16 cellular contexts compared by ENCODE assay signal in genomic region chrX:39470588-39471155, GRCh38.
DNase-seq lines count a peak whose midpoint lies in the region; ATAC-seq and TF ChIP-seq lines count a peak whose summit lies in the region.
"Had no signal": no experiment of that assay in that cellular context is flagged by ENCODE, and none has a peak within 500 bp of the region (broad histone marks: within the 10 kb centered on the region; RNA-seq: fewer than 3 reads in every experiment).

No MANE protein-coding gene starts in this region.

- TF ChIP-seq CTCF in brain (conservative IDR thresholded peaks at IDR 0.05) (no peak), sigmoid colon (IDR thresholded peaks at IDR 0.05) (no peak), GM20000 (IDR thresholded peaks at IDR 0.05; ENCODE audit: extremely low read depth, missing control alignments) (no peak)

- H3K27me3 Mint-ChIP-seq in brain, result peaks cover 3% of the 10 kb centered on the region
- no peaks in the 10 kb centered on the region for H3K27me3 Mint-ChIP-seq in CD4-positive, alpha-beta memory T cell
- H3K27me3 Mint-ChIP-seq: activated CD4-positive, alpha-beta T cell treated with anti-CD3 and anti-CD28 coated beads, Interleukin-2, amount 10 ng/mL, durations not matched to agents 24 days and 14 days had no signal

- no peak for TF ChIP-seq POLR2A in sigmoid colon (IDR thresholded peaks at IDR 0.05)

- H3K27ac ChIP-seq in GM23248, result peak overlapping the region; percentile 41; the same call in 1 of the 2 replicates
- peak overlapping the region; percentile 53 to 79 (median 76) for H3K27ac ChIP-seq in sigmoid colon
- H3K27ac ChIP-seq in CD4-positive, alpha-beta memory T cell (ENCODE audit: low read depth, low read length), result no peak overlapping the region
- H3K27ac ChIP-seq: C4-2B, HL-60 had no signal

- H3K9ac ChIP-seq in GM23248, result peak overlapping the region; percentile 14; the same call in 1 of the 2 replicates

- H3F3A ChIP-seq in GM23248 (ENCODE audit: insufficient read depth), result no peaks in the 10 kb centered on the region

- H3K4me1 Mint-ChIP-seq in brain, result peaks cover 47% of the 10 kb centered on the region
- no peaks in the 10 kb centered on the region for H3K4me1 Mint-ChIP-seq in CD4-positive, alpha-beta memory T cell
- H3K4me1 Mint-ChIP-seq: activated CD4-positive, alpha-beta T cell treated with anti-CD3 and anti-CD28 coated beads, Interleukin-2, amount 10 ng/mL, durations not matched to agents 24 days and 14 days; T-cell had no signal

- H3K9me3 Mint-ChIP-seq in brain, result peaks cover 0 to 5% (median 0%) of the 10 kb centered on the region in 5 experiments
- H3K9me3 Mint-ChIP-seq in CD4-positive, alpha-beta memory T cell, result no peaks in the 10 kb centered on the region
- H3K9me3 Mint-ChIP-seq: activated CD4-positive, alpha-beta T cell treated with anti-CD3 and anti-CD28 coated beads, Interleukin-2, amount 10 ng/mL, durations not matched to agents 24 days and 14 days; T-cell had no signal

- intact Hi-C loops in sigmoid colon (cut with DNase I), result loop anchor here (5.0 to 10.0 kb wide), 3 partner anchors 47 to 707 kb away; no protein-coding TSS in a partner anchor
- intact Hi-C loops in CD4-positive, alpha-beta memory T cell (cut with micrococcal nuclease), result no loop called here

- no peak for ATAC-seq in HG03565 (IDR thresholded peaks at IDR 0.05; ENCODE audit: unreplicated experiment)
- no peak for ATAC-seq in GM18868 (IDR thresholded peaks at IDR 0.05; ENCODE audit: unreplicated experiment)
- ATAC-seq: T-cell had no signal

- 21 to 26% methylated on average over 6 to 7 of the region's 7 CpGs for WGBS in GM23248 (ENCODE audit: low coverage in 1 of 2, low lambda C conversion rate in 2 of 2, missing lambda C conversion rate in 2 of 2), 2 experiments
- WGBS in sigmoid colon, 2 donors, result 74 to 76% methylated on average over 7 of the region's 7 CpGs

- DNase-seq in GM23248 (peak; percentile 61), hypothalamus (lab: John Stamatoyannopoulos, UW) (peak in 26 of 51 donors; percentile 1 to 49 (median 24)), sigmoid colon (peak; percentile 90), GM20000 (ENCODE audit: low spot score) (no peak)
- DNase-seq in CD4-positive, alpha-beta memory T cell, result no peak
- DNase-seq: activated CD4-positive, alpha-beta T cell treated with anti-CD3 and anti-CD28 coated beads, Interleukin-2, amount 10 ng/mL, durations not matched to agents 24 days and 14 days; NCI-H226; retina; stimulated activated naive CD4-positive, alpha-beta T cell treated with Interleukin-2 at 50 U/mL for 16 hours; T-cell had no signal

- no peaks in the 10 kb centered on the region for H3K36me3 Mint-ChIP-seq in brain
- H3K36me3 Mint-ChIP-seq in CD4-positive, alpha-beta memory T cell, result no peaks in the 10 kb centered on the region
- H3K36me3 Mint-ChIP-seq: T-cell had no signal

- H3K27me3 ChIP-seq in GM23248 (replicated peaks; ENCODE audit: insufficient read depth), result no peaks in the 10 kb centered on the region
- no peaks in the 10 kb centered on the region for H3K27me3 ChIP-seq in sigmoid colon
- no peaks in the 10 kb centered on the region for H3K27me3 ChIP-seq in CD4-positive, alpha-beta memory T cell (ENCODE audit: insufficient read depth, low read length)
- H3K27me3 ChIP-seq: ascending aorta had no signal

- H3K4me2 ChIP-seq in GM23248 (ENCODE audit: unreplicated experiment), result no peak overlapping the region

- no peaks in the 10 kb centered on the region for H3K36me3 ChIP-seq in GM23248 (ENCODE audit: low read depth)
- H3K36me3 ChIP-seq in sigmoid colon, result no peaks in the 10 kb centered on the region
- no peaks in the 10 kb centered on the region for H3K36me3 ChIP-seq in CD4-positive, alpha-beta memory T cell (ENCODE audit: insufficient read depth, low read length)
- H3K36me3 ChIP-seq: ascending aorta had no signal

- no peaks in the 10 kb centered on the region for H3K9me2 ChIP-seq in GM23248 (ENCODE audit: insufficient read depth)

- TF ChIP-seq EP300 in sigmoid colon (IDR thresholded peaks at IDR 0.05), result peak in 1 of 4 donors; percentile 5

- H3K9me3 ChIP-seq in GM23248 (ENCODE audit: low read depth) (no peaks in the 10 kb centered on the region), sigmoid colon (no peaks in the 10 kb centered on the region)
- no peaks in the 10 kb centered on the region for H3K9me3 ChIP-seq in CD4-positive, alpha-beta memory T cell (ENCODE audit: control insufficient read depth in 1 of 2, low read length in 2 of 2)
- H3K9me3 ChIP-seq: ascending aorta had no signal

- H3K27ac Mint-ChIP-seq in brain, result peak overlapping the region; percentile 46 to 86 (median 61)
- H3K27ac Mint-ChIP-seq in CD4-positive, alpha-beta memory T cell, result no peak overlapping the region
- H3K27ac Mint-ChIP-seq: activated CD4-positive, alpha-beta T cell treated with anti-CD3 and anti-CD28 coated beads, Interleukin-2, amount 10 ng/mL, durations not matched to agents 24 days and 14 days; T-cell had no signal

- H3K4me3 ChIP-seq in GM23248, result no peak overlapping the region
- no peak overlapping the region for H3K4me3 ChIP-seq in sigmoid colon
- no peak overlapping the region for H3K4me3 ChIP-seq in CD4-positive, alpha-beta memory T cell (ENCODE audit: low read length in 2 of 2)
- H3K4me3 ChIP-seq: ascending aorta had no signal

- in situ Hi-C loops in GM23248 (cut with MboI), result no loop called here

- no peaks in the 10 kb centered on the region for H3K79me2 ChIP-seq in GM23248 (ENCODE audit: insufficient read depth)

- peak overlapping the region; percentile 71 for H2AFZ ChIP-seq in GM23248

- H3K4me3 Mint-ChIP-seq in brain, result peak overlapping the region in 2 of 5 experiments; percentile 5 to 12
- no peak overlapping the region for H3K4me3 Mint-ChIP-seq in CD4-positive, alpha-beta memory T cell
- H3K4me3 Mint-ChIP-seq: activated CD4-positive, alpha-beta T cell treated with anti-CD3 and anti-CD28 coated beads, Interleukin-2, amount 10 ng/mL, durations not matched to agents 24 days and 14 days; T-cell had no signal

- CTCF ChIA-PET in CD4-positive, alpha-beta memory T cell (lab: Charles Lee; ENCODE audit: partially characterized antibody), result no interaction called here

- H3K4me1 ChIP-seq in GM23248 (ENCODE audit: insufficient read depth), result no peaks in the 10 kb centered on the region; the same call in 1 of the 2 replicates
- peaks cover 0 to 29% (median 8%) of the 10 kb centered on the region in 4 donors for H3K4me1 ChIP-seq in sigmoid colon
- no peaks in the 10 kb centered on the region for H3K4me1 ChIP-seq in CD4-positive, alpha-beta memory T cell (ENCODE audit: insufficient read depth, low read length)
- H3K4me1 ChIP-seq: ascending aorta had no signal

- POLR2A ChIA-PET in CD4-positive, alpha-beta memory T cell (lab: Charles Lee; ENCODE audit: partially characterized antibody), result no interaction called here

- H4K20me1 ChIP-seq in GM23248 (ENCODE audit: insufficient read depth), result no peaks in the 10 kb centered on the region

Comparison
In these comparisons a context has a peak if more than half of its experiments do, and no peak if none do; other contexts are left out.
1. DNase-seq: peak in GM23248 (single experiment), hypothalamus (26 of 51) and sigmoid colon (single experiment); none in GM20000 (single experiment) and CD4-positive, alpha-beta memory T cell (0 of 5).
2. H3K27ac Mint-ChIP-seq: peak in brain (5 of 5); none in CD4-positive, alpha-beta memory T cell (0 of 7).